Comparison of ENCODE assay signal across 2 cellular contexts in the genomic region with DNA sequence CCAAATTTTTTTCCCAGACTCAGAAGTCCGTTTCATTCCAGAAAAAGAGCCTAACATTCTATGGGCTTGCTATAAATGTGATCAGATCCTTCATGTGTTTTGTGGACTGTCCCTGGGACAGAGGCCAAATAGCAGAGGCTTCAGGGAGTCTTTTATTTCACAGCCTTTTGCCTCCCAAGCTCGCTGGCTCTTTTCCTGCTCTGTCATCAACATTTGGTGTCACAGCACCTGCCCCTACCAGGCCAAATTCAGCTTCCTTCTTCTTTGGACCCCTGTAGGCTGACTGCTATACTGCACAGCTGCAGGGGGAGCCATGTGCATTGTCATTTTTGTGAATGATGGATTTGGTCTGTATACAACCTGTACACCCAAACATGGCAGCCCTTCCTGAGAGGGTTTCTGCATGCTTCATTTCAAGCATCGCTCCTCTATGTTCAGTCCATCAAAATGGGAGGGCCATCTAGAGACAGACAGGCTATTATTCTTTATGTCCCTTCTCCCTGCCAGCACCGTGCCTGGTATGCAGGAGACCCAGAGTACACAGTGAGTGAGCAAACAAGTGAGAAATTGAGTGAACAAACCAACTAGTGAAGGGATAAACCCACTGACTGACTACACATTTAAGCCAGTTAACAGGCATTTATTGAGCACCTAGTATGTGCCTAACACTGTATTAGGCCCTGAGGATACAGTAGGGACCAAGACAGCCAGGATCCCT.
TF ChIP-seq lines count a peak whose summit lies in the region.

No MANE protein-coding gene starts in this region.

TF ChIP-seq in HEK293T, 16 proteins besides CTCF, POLR2A, EP300 and RAD21:
- TF ChIP-seq L3MBTL2 (conservative IDR thresholded peaks at IDR 0.05) (no peak), ARNT (IDR thresholded peaks at IDR 0.05) (no peak), HDGF (IDR thresholded peaks at IDR 0.05; ENCODE audit: borderline replicate concordance) (no peak), FOXA1 (IDR thresholded peaks at IDR 0.05) (no peak), ZNF384 (IDR thresholded peaks at IDR 0.05) (no peak), SP1 (IDR thresholded peaks at IDR 0.05) (no peak), SUZ12 (IDR thresholded peaks at IDR 0.05) (no peak), NFRKB (IDR thresholded peaks at IDR 0.05) (no peak), ELF4 (IDR thresholded peaks at IDR 0.05) (no peak), BHLHE40 (IDR thresholded peaks at IDR 0.05; ENCODE audit: borderline replicate concordance) (no peak)

TF ChIP-seq in GM12878, 131 proteins besides CTCF, POLR2A, EP300 and RAD21:
- TF ChIP-seq SMC3 (IDR thresholded peaks at IDR 0.05; ENCODE audit: borderline replicate concordance, low read length): no peak
- no peak for TF ChIP-seq CHD1 (IDR thresholded peaks at IDR 0.05; ENCODE audit: low read depth, low read length)
- TF ChIP-seq, protein P1, sequence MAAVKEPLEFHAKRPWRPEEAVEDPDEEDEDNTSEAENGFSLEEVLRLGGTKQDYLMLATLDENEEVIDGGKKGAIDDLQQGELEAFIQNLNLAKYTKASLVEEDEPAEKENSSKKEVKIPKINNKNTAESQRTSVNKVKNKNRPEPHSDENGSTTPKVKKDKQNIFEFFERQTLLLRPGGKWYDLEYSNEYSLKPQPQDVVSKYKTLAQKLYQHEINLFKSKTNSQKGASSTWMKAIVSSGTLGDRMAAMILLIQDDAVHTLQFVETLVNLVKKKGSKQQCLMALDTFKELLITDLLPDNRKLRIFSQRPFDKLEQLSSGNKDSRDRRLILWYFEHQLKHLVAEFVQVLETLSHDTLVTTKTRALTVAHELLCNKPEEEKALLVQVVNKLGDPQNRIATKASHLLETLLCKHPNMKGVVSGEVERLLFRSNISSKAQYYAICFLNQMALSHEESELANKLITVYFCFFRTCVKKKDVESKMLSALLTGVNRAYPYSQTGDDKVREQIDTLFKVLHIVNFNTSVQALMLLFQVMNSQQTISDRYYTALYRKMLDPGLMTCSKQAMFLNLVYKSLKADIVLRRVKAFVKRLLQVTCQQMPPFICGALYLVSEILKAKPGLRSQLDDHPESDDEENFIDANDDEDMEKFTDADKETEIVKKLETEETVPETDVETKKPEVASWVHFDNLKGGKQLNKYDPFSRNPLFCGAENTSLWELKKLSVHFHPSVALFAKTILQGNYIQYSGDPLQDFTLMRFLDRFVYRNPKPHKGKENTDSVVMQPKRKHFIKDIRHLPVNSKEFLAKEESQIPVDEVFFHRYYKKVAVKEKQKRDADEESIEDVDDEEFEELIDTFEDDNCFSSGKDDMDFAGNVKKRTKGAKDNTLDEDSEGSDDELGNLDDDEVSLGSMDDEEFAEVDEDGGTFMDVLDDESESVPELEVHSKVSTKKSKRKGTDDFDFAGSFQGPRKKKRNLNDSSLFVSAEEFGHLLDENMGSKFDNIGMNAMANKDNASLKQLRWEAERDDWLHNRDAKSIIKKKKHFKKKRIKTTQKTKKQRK (IDR thresholded peaks at IDR 0.05; ENCODE audit: low read depth, low read length): no peak
- TF ChIP-seq NRF1 (conservative IDR thresholded peaks at IDR 0.05; ENCODE audit: low read depth, low read length): no peak
- no peak for TF ChIP-seq IKZF2 (IDR thresholded peaks at IDR 0.05)
- no peak for TF ChIP-seq MEF2B (IDR thresholded peaks at IDR 0.05; ENCODE audit: partially characterized antibody, poor library complexity, severe bottlenecking)
- TF ChIP-seq EZH2 (IDR thresholded peaks at IDR 0.05; ENCODE audit: borderline replicate concordance, control insufficient read depth, low read depth, low read length): no peak
- no peak for TF ChIP-seq NR2C1 (IDR thresholded peaks at IDR 0.05)
- no peak for TF ChIP-seq ETV6 (conservative IDR thresholded peaks at IDR 0.05 in 1 of 2, IDR thresholded peaks at IDR 0.05 in 1 of 2; ENCODE audit: borderline replicate concordance in 1 of 2, low read depth in 1 of 2)
- no peak for TF ChIP-seq TAF1 (IDR thresholded peaks at IDR 0.05; ENCODE audit: borderline replicate concordance, low read depth, low read length)
- no peak for TF ChIP-seq GABPA (IDR thresholded peaks at IDR 0.05; ENCODE audit: low read depth)
- TF ChIP-seq ESRRA (IDR thresholded peaks at IDR 0.05; ENCODE audit: low read length): no peak
- TF ChIP-seq, protein P2, sequence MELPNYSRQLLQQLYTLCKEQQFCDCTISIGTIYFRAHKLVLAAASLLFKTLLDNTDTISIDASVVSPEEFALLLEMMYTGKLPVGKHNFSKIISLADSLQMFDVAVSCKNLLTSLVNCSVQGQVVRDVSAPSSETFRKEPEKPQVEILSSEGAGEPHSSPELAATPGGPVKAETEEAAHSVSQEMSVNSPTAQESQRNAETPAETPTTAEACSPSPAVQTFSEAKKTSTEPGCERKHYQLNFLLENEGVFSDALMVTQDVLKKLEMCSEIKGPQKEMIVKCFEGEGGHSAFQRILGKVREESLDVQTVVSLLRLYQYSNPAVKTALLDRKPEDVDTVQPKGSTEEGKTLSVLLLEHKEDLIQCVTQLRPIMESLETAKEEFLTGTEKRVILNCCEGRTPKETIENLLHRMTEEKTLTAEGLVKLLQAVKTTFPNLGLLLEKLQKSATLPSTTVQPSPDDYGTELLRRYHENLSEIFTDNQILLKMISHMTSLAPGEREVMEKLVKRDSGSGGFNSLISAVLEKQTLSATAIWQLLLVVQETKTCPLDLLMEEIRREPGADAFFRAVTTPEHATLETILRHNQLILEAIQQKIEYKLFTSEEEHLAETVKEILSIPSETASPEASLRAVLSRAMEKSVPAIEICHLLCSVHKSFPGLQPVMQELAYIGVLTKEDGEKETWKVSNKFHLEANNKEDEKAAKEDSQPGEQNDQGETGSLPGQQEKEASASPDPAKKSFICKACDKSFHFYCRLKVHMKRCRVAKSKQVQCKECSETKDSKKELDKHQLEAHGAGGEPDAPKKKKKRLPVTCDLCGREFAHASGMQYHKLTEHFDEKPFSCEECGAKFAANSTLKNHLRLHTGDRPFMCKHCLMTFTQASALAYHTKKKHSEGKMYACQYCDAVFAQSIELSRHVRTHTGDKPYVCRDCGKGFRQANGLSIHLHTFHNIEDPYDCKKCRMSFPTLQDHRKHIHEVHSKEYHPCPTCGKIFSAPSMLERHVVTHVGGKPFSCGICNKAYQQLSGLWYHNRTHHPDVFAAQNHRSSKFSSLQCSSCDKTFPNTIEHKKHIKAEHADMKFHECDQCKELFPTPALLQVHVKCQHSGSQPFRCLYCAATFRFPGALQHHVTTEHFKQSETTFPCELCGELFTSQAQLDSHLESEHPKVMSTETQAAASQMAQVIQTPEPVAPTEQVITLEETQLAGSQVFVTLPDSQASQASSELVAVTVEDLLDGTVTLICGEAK (IDR thresholded peaks at IDR 0.05; ENCODE audit: borderline replicate concordance): no peak
- no peak for TF ChIP-seq MEF2A (IDR thresholded peaks at IDR 0.05; ENCODE audit: insufficient read depth, low read depth, low read length)
- TF ChIP-seq SMAD1 (IDR thresholded peaks at IDR 0.05; ENCODE audit: low read depth, partially characterized antibody): no peak
- no peak for TF ChIP-seq FOXM1 (IDR thresholded peaks at IDR 0.05; ENCODE audit: low read depth, low read length)
- TF ChIP-seq, protein P3, sequence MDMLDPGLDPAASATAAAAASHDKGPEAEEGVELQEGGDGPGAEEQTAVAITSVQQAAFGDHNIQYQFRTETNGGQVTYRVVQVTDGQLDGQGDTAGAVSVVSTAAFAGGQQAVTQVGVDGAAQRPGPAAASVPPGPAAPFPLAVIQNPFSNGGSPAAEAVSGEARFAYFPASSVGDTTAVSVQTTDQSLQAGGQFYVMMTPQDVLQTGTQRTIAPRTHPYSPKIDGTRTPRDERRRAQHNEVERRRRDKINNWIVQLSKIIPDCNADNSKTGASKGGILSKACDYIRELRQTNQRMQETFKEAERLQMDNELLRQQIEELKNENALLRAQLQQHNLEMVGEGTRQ (IDR thresholded peaks at IDR 0.05; ENCODE audit: borderline replicate concordance, low read depth, low read length): no peak
- TF ChIP-seq SRF (IDR thresholded peaks at IDR 0.05; ENCODE audit: low read depth in 2 of 2, low read length in 2 of 2): no peak
